In the genomic region with DNA sequence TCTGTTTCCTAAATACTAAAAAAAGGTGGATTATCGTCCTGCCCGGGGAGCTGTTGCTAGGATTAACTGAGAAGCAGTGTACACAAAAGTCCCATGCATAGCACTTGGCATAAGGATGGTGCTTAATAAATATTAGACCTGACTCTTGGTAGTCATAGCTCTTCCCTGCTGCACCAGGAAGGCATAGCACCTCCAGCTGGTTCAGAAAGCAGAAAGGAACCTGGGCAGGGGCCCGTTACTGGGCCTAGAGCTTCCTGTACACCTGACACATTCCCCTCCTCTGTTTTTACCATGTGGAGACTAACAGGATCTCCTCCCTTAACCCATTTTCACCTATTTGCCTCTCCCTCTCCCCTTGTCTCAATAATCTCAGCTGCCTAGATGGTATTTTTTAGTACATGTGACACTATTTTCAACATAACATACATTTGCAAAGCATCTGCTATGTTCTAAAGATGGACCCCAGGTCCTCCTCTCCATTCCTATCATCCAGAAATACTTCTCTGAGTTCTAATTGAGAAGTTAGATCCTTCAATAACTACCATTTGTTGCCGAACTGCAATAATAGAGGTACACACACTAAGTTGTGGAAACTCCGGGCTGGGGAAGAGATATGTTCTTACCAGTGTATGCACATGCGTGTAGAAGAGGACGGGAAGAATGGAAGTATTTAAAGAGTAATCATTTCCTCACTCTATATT, we compare ENCODE assay signal across 25 cellular contexts. TPM values are rescaled to one million over a fixed set of nuclear protein-coding genes. Genes with fewer than 3 reads are reported as not detected.
DNase-seq lines count a peak whose midpoint lies in the region; ATAC-seq, FAIRE-seq and TF ChIP-seq lines count a peak whose summit lies in the region.
"Had no signal": no experiment of that assay in that cellular context is flagged by ENCODE, and none has a peak within 500 bp of the region (broad histone marks: within the 10 kb centered on the region; RNA-seq: fewer than 3 reads in every experiment).

No MANE protein-coding gene starts in this region.

- intact Hi-C loops in activated naive CD4-positive, alpha-beta T cell treated with anti-CD3 and anti-CD28 coated beads for 36 hours (cut with micrococcal nuclease): loop anchor here (5.0 kb wide), 3 partner anchors 122 to 1032 kb away; a partner anchor contains a TSS

- H3K79me2 ChIP-seq in keratinocyte (ENCODE audit: control insufficient read depth, insufficient read depth, low read length): peaks cover 12% of the 10 kb centered on the region
- H3K79me2 ChIP-seq: parathyroid adenoma had no signal

- no peak overlapping the region for H2AFZ ChIP-seq in keratinocyte (ENCODE audit: control insufficient read depth, low read length)
- H2AFZ ChIP-seq: parathyroid adenoma had no signal

- no peaks in the 10 kb centered on the region for H3K9me3 ChIP-seq in keratinocyte (ENCODE audit: control insufficient read depth, low read depth, low read length)
- H3K9me3 ChIP-seq: BE2C, stomach had no signal

- no peaks in the 10 kb centered on the region for H3K27me3 ChIP-seq in keratinocyte (ENCODE audit: control insufficient read depth, extremely low read depth, insufficient read depth, low read length)
- H3K27me3 ChIP-seq: BE2C, stomach had no signal

- dilution Hi-C loops in keratinocyte (cut with MboI; ENCODE audit: extremely low pct_ligation_motif_present, low sequenced_read_pairs): no loop called here

- CTCF ChIA-PET in activated naive CD4-positive, alpha-beta T cell treated with anti-CD3 and anti-CD28 coated beads for 36 hours (lab: Charles Lee): interaction anchor here (0.6 to 6.6 kb wide), 9 partner anchors 10 to 73 kb away, joined by 3 to 61 read pairs (median 3); a partner anchor contains a TSS
- CTCF ChIA-PET in activated naive CD4-positive, alpha-beta T cell treated with anti-CD3 and anti-CD28 coated beads, Interleukin-2, amount 10 ng/mL, durations not matched to agents 7 days and 5 days (lab: Charles Lee): interaction anchor here (1.4 to 6.4 kb wide), 2 partner anchors 25 to 58 kb away, joined by 3 to 46 read pairs; a partner anchor contains a TSS
- CTCF ChIA-PET in T-cell (lab: Charles Lee): interaction anchor here (1.2 to 1.8 kb wide), 3 partner anchors 26 to 58 kb away, joined by 3 to 8 read pairs (median 3); a partner anchor contains a TSS

- no peak overlapping the region for H3K4me3 ChIP-seq in keratinocyte (ENCODE audit: control insufficient read depth in 2 of 3, extremely low read depth in 1 of 3, insufficient read depth in 2 of 3, low read depth in 1 of 3, low read length in 3 of 3)
- H3K4me3 ChIP-seq in foreskin fibroblast (ENCODE audit: low read depth in 1 of 2, low read length in 2 of 2): no peak overlapping the region
- H3K4me3 ChIP-seq: skin epidermis, stomach had no signal

- H3K9me3 Mint-ChIP-seq in activated naive CD4-positive, alpha-beta T cell treated with anti-CD3 and anti-CD28 coated beads for 36 hours: no peaks in the 10 kb centered on the region
- peaks cover 3% of the 10 kb centered on the region for H3K9me3 Mint-ChIP-seq in activated naive CD4-positive, alpha-beta T cell treated with anti-CD3 and anti-CD28 coated beads, Interleukin-2, amount 10 ng/mL, durations not matched to agents 7 days and 5 days
- H3K9me3 Mint-ChIP-seq in T-cell: peaks cover 0 to 3% (median 0%) of the 10 kb centered on the region in 3 donors
- peaks cover 2% of the 10 kb centered on the region for H3K9me3 Mint-ChIP-seq in activated T-cell treated with anti-CD3 and anti-CD28 coated beads, Interleukin-2, amount 50 U/mL, for 24 hours
- H3K9me3 Mint-ChIP-seq: central memory CD8-positive, alpha-beta T cell; natural killer cell treated with Interleukin-12 subunit alpha and Interleukin-12 subunit beta and Interleukin-15 and Interleukin-18, amount 100 ng/mL, for 72 hours had no signal

- H3K4me3 Mint-ChIP-seq in activated naive CD4-positive, alpha-beta T cell treated with anti-CD3 and anti-CD28 coated beads for 36 hours: no peak overlapping the region
- no peak overlapping the region for H3K4me3 Mint-ChIP-seq in activated naive CD4-positive, alpha-beta T cell treated with anti-CD3 and anti-CD28 coated beads, Interleukin-2, amount 10 ng/mL, durations not matched to agents 7 days and 5 days
- no peak overlapping the region for H3K4me3 Mint-ChIP-seq in T-cell
- no peak overlapping the region for H3K4me3 Mint-ChIP-seq in activated T-cell treated with anti-CD3 and anti-CD28 coated beads, Interleukin-2, amount 50 U/mL, for 24 hours
- H3K4me3 Mint-ChIP-seq: central memory CD8-positive, alpha-beta T cell; natural killer cell treated with Interleukin-12 subunit alpha and Interleukin-12 subunit beta and Interleukin-15 and Interleukin-18, amount 100 ng/mL, for 72 hours had no signal

- no peaks in the 10 kb centered on the region for H4K20me1 ChIP-seq in keratinocyte (ENCODE audit: control insufficient read depth, extremely low read depth, insufficient read depth, low read length)

- H3K4me2 ChIP-seq in keratinocyte (ENCODE audit: control insufficient read depth, extremely low read depth, insufficient read depth, low read depth, low read length): peak overlapping the region; percentile 96

- no peaks in the 10 kb centered on the region for H3K27me3 Mint-ChIP-seq in activated naive CD4-positive, alpha-beta T cell treated with anti-CD3 and anti-CD28 coated beads for 36 hours (ENCODE audit: low read depth)
- H3K27me3 Mint-ChIP-seq in activated naive CD4-positive, alpha-beta T cell treated with anti-CD3 and anti-CD28 coated beads, Interleukin-2, amount 10 ng/mL, durations not matched to agents 7 days and 5 days: peaks cover 4% of the 10 kb centered on the region
- H3K27me3 Mint-ChIP-seq in T-cell: no peaks in the 10 kb centered on the region
- no peaks in the 10 kb centered on the region for H3K27me3 Mint-ChIP-seq in activated T-cell treated with anti-CD3 and anti-CD28 coated beads, Interleukin-2, amount 50 U/mL, for 24 hours

- no peaks in the 10 kb centered on the region for H3K36me3 ChIP-seq in keratinocyte (ENCODE audit: control insufficient read depth in 2 of 2, extremely low read depth in 1 of 2, insufficient read depth in 2 of 2, low read length in 2 of 2)
- H3K36me3 ChIP-seq: stomach had no signal

- peaks cover 27% of the 10 kb centered on the region for H3K4me1 Mint-ChIP-seq in activated naive CD4-positive, alpha-beta T cell treated with anti-CD3 and anti-CD28 coated beads for 36 hours (ENCODE audit: low read depth)
- peaks cover 28% of the 10 kb centered on the region for H3K4me1 Mint-ChIP-seq in activated naive CD4-positive, alpha-beta T cell treated with anti-CD3 and anti-CD28 coated beads, Interleukin-2, amount 10 ng/mL, durations not matched to agents 7 days and 5 days
- H3K4me1 Mint-ChIP-seq in T-cell: peaks cover 28 to 30% (median 30%) of the 10 kb centered on the region in 3 donors
- peaks cover 29% of the 10 kb centered on the region for H3K4me1 Mint-ChIP-seq in activated T-cell treated with anti-CD3 and anti-CD28 coated beads, Interleukin-2, amount 50 U/mL, for 24 hours (ENCODE audit: low read depth)

- H3K4me1 ChIP-seq in keratinocyte (ENCODE audit: control insufficient read depth, extremely low read depth, insufficient read depth, low read length): peaks cover 24% of the 10 kb centered on the region
- H3K4me1 ChIP-seq: parathyroid adenoma had no signal

- H3K36me3 Mint-ChIP-seq in activated naive CD4-positive, alpha-beta T cell treated with anti-CD3 and anti-CD28 coated beads for 36 hours (ENCODE audit: low read depth): peaks cover 3% of the 10 kb centered on the region
- peaks cover 2% of the 10 kb centered on the region for H3K36me3 Mint-ChIP-seq in activated naive CD4-positive, alpha-beta T cell treated with anti-CD3 and anti-CD28 coated beads, Interleukin-2, amount 10 ng/mL, durations not matched to agents 7 days and 5 days
- no peaks in the 10 kb centered on the region for H3K36me3 Mint-ChIP-seq in T-cell
- H3K36me3 Mint-ChIP-seq in activated T-cell treated with anti-CD3 and anti-CD28 coated beads, Interleukin-2, amount 50 U/mL, for 24 hours (ENCODE audit: low read depth): peaks cover 7% of the 10 kb centered on the region
- H3K36me3 Mint-ChIP-seq: natural killer cell treated with Interleukin-12 subunit alpha and Interleukin-12 subunit beta and Interleukin-15 and Interleukin-18, amount 100 ng/mL, for 72 hours had no signal

- H3K27ac ChIP-seq in keratinocyte (ENCODE audit: control insufficient read depth, insufficient read depth, low read length) (peak overlapping the region; percentile 66), substantia nigra (ENCODE audit: low read depth, low read length, poor library complexity, severe bottlenecking) (peak overlapping the region; percentile 71)
- H3K27ac ChIP-seq: parathyroid adenoma had no signal

- no peak for ATAC-seq in T-cell (replicated peaks in 1 of 4)
- ATAC-seq: natural killer cell treated with Interleukin-12 subunit alpha and Interleukin-12 subunit beta and Interleukin-15 and Interleukin-18, amount 100 ng/mL, for 72 hours had no signal

- no peak for FAIRE-seq in keratinocyte (lab: Jason Lieb, UNC)
- FAIRE-seq: A204.1, frontal cortex, kidney, TTC549 had no signal

- DNase-seq in activated naive CD4-positive, alpha-beta T cell treated with anti-CD3 and anti-CD28 coated beads for 36 hours: peak; percentile 28
- no peak for DNase-seq in activated naive CD4-positive, alpha-beta T cell treated with anti-CD3 and anti-CD28 coated beads, Interleukin-2, amount 10 ng/mL, durations not matched to agents 7 days and 5 days
- DNase-seq in T-cell: no peak
- no peak for DNase-seq in keratinocyte (ENCODE audit: low read depth, low spot score)
- DNase-seq in substantia nigra (lab: John Stamatoyannopoulos, UW): peak in 3 of 49 donors; percentile 8 to 29 (median 14)
- no peak for DNase-seq in activated T-cell treated with anti-CD3 and anti-CD28 coated beads, Interleukin-2, amount 50 U/mL, for 24 hours
- DNase-seq in foreskin fibroblast: no peak
- no peak for DNase-seq in COLO829 (ENCODE audit: low spot score)
- DNase-seq: activated CD4-positive, alpha-beta T cell treated with anti-CD3 and anti-CD28 coated beads for 4 hours; BE2C; Calu3; kidney; mammary epithelial cell; NCI-H510A treated with DMSO at 0.1 percent for 48 hours; stimulated activated CD4-positive, alpha-beta T cell treated with anti-CD3 and anti-CD28 coated beads, Interleukin-4, amount 100 ng/mL, for 1 hour; stomach had no signal

- H3K9ac ChIP-seq in keratinocyte (ENCODE audit: control insufficient read depth, extremely low read depth, insufficient read depth, low read length): no peak overlapping the region
- H3K9ac ChIP-seq: parathyroid adenoma had no signal

- POLR2A ChIA-PET in T-cell (lab: Charles Lee): interaction anchor here in 1 of 2 donors (0.6 kb wide), 1 partner anchor 27 kb away, joined by 3 read pairs; no protein-coding TSS in a partner anchor

- no peak overlapping the region for H3K27ac Mint-ChIP-seq in activated naive CD4-positive, alpha-beta T cell treated with anti-CD3 and anti-CD28 coated beads for 36 hours
- no peak overlapping the region for H3K27ac Mint-ChIP-seq in activated naive CD4-positive, alpha-beta T cell treated with anti-CD3 and anti-CD28 coated beads, Interleukin-2, amount 10 ng/mL, durations not matched to agents 7 days and 5 days
- H3K27ac Mint-ChIP-seq in T-cell: peak overlapping the region; percentile 4 to 56
- H3K27ac Mint-ChIP-seq in activated T-cell treated with anti-CD3 and anti-CD28 coated beads, Interleukin-2, amount 50 U/mL, for 24 hours: no peak overlapping the region
- H3K27ac Mint-ChIP-seq: natural killer cell treated with Interleukin-12 subunit alpha and Interleukin-12 subunit beta and Interleukin-15 and Interleukin-18, amount 100 ng/mL, for 72 hours had no signal

- TF ChIP-seq CTCF in keratinocyte (optimal IDR thresholded peaks at IDR 0.05 in 1 of 3, IDR thresholded peaks at IDR 0.05 in 1 of 3, conservative IDR thresholded peaks at IDR 0.05 in 1 of 3; ENCODE audit: extremely low read depth in 1 of 3, insufficient read depth in 2 of 3, low read length in 3 of 3) (no peak), foreskin fibroblast (IDR thresholded peaks at IDR 0.05; ENCODE audit: low read depth, low read length) (no peak)

- H3K9me1 ChIP-seq in keratinocyte (ENCODE audit: control insufficient read depth, extremely low read depth, insufficient read depth, low read length): no peaks in the 10 kb centered on the region

RNA-seq across cellular contexts. Expression of a gene that starts 3.2 kb away (rescaled TPM):
- total RNA-seq in activated naive CD4-positive, alpha-beta T cell treated with anti-CD3 and anti-CD28 coated beads for 36 hours: 100 to 1,000 TPM; 412 to 414 TPM
- 100 to 1,000 TPM; 151 to 201 (median 172) TPM for total RNA-seq in T-cell
- polyA plus RNA-seq in keratinocyte: 17.2 to 51.0 TPM (median 45.0 TPM) in 3 replicates
- 109 TPM for polyA plus RNA-seq in keratinocyte (2011; ENCODE audit: low read depth)
- polyA plus RNA-seq in keratinocyte (2011; cell fraction: cytosol; rRNA removed): 50.0 and 50.7 TPM in 2 replicates
- 21.1 and 32.4 TPM in 2 replicates for polyA plus RNA-seq in keratinocyte (2011; cell fraction: nucleus; rRNA removed)
- 131 and 134 TPM in 2 replicates for polyA plus RNA-seq in keratinocyte (2012; ENCODE audit: low replicate concordance)
- polyA minus RNA-seq in keratinocyte: 5.0 to 12.5 TPM (median 11.8 TPM) in 3 replicates
- polyA minus RNA-seq in keratinocyte (2011; cell fraction: cytosol; rRNA and poly(A)+ RNA removed): 24.7 TPM
- polyA minus RNA-seq in keratinocyte (2011; cell fraction: nucleus; rRNA and poly(A)+ RNA removed): 4.2 and 9.9 TPM in 2 replicates

RNA-seq across cellular contexts. Expression of a gene that starts 42.0 kb away (rescaled TPM):
- total RNA-seq in activated naive CD4-positive, alpha-beta T cell treated with anti-CD3 and anti-CD28 coated beads for 36 hours: 1 to 10 TPM; 1.8 to 1.9 TPM
- total RNA-seq in T-cell: 1 to 10 TPM; 1.3 to 3.7 (median 1.7) TPM
- polyA plus RNA-seq in keratinocyte: 0.02 TPM in 1 of 3 replicates, not detected in the others
- not detected for polyA plus RNA-seq in keratinocyte (2011; ENCODE audit: low read depth)
- not detected in 2 replicates for polyA plus RNA-seq in keratinocyte (2011; cell fraction: cytosol; rRNA removed)
- polyA plus RNA-seq in keratinocyte (2011; cell fraction: nucleus; rRNA removed): not detected in 2 replicates
- polyA plus RNA-seq in keratinocyte (2012; ENCODE audit: low replicate concordance): not detected in 2 replicates
- not detected in 3 replicates for polyA minus RNA-seq in keratinocyte
- polyA minus RNA-seq in keratinocyte (2011; cell fraction: cytosol; rRNA and poly(A)+ RNA removed): not detected
- polyA minus RNA-seq in keratinocyte (2011; cell fraction: nucleus; rRNA and poly(A)+ RNA removed): not detected in 2 replicates
- total RNA-seq: Calu3; mammary epithelial cell; natural killer cell treated with Interleukin-12 subunit alpha and Interleukin-12 subunit beta and Interleukin-15 and Interleukin-18, amount 100 ng/mL, for 72 hours had no signal
- polyA plus RNA-seq: esophagus, mammary epithelial cell, stomach, urinary bladder had no signal

RNA-seq across cellular contexts. Expression of a gene that starts 57.6 kb away (rescaled TPM):
- total RNA-seq in activated naive CD4-positive, alpha-beta T cell treated with anti-CD3 and anti-CD28 coated beads for 36 hours: 10 to 100 TPM; 10.7 to 10.8 TPM
- 10 to 100 TPM; 38.8 to 47.4 (median 44.7) TPM for total RNA-seq in T-cell
- polyA plus RNA-seq in keratinocyte: 13.9 to 19.4 TPM (median 17.0 TPM) in 3 replicates
- 13.0 TPM for polyA plus RNA-seq in keratinocyte (2011; ENCODE audit: low read depth)
- polyA plus RNA-seq in keratinocyte (2011; cell fraction: cytosol; rRNA removed): 10.3 and 22.5 TPM in 2 replicates
- 21.1 and 22.6 TPM in 2 replicates for polyA plus RNA-seq in keratinocyte (2011; cell fraction: nucleus; rRNA removed)
- 9.4 and 11.3 TPM in 2 replicates for polyA plus RNA-seq in keratinocyte (2012; ENCODE audit: low replicate concordance)
- 6.7 to 13.3 TPM (median 6.7 TPM) in 3 replicates for polyA minus RNA-seq in keratinocyte
- 5.9 TPM for polyA minus RNA-seq in keratinocyte (2011; cell fraction: cytosol; rRNA and poly(A)+ RNA removed)
- 5.5 and 9.4 TPM in 2 replicates for polyA minus RNA-seq in keratinocyte (2011; cell fraction: nucleus; rRNA and poly(A)+ RNA removed)

Comparison
In these comparisons a context has a peak if more than half of its experiments do, and no peak if none do; other contexts are left out.
1. H3K27ac Mint-ChIP-seq: peak in T-cell (2 of 2); none in activated naive CD4-positive, alpha-beta T cell treated with anti-CD3 and anti-CD28 coated beads for 36 hours (single experiment), activated naive CD4-positive, alpha-beta T cell treated with anti-CD3 and anti-CD28 coated beads, Interleukin-2, amount 10 ng/mL, durations not matched to agents 7 days and 5 days (single experiment) and activated T-cell treated with anti-CD3 and anti-CD28 coated beads, Interleukin-2, amount 50 U/mL, for 24 hours (single experiment).